In the genomic region with DNA sequence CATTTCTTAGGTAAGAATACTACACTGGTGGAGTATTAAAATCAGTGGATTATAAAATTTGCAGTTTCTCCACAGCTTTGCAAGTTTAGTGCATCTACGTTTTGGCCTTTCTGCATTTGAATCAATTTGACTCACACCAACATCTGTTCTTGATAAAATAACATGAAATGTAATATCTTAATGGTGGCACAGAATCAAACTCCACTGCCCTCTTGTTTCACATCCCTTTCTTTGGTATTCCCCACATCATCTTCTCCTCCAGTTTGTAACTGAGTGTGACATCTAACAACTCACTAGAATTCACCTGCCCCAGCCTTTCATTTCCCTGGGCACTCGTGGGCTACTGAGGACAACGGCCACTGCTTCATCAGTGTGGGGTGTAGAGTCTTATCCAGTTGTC, we compare ENCODE assay signal across 25 cellular contexts.
DNase-seq lines count a peak whose midpoint lies in the region; ATAC-seq, FAIRE-seq and TF ChIP-seq lines count a peak whose summit lies in the region.
"Had no signal": no experiment of that assay in that cellular context is flagged by ENCODE, and none has a peak within 500 bp of the region (broad histone marks: within the 10 kb centered on the region; RNA-seq: fewer than 3 reads in every experiment).

No MANE protein-coding gene starts in this region.

- no peak for TF ChIP-seq POLR2A in GM12891 (IDR thresholded peaks at IDR 0.05; ENCODE audit: low read depth, low read length)

- H4K20me1 ChIP-seq in OCI-LY7 (ENCODE audit: insufficient read depth, low read length): no peaks in the 10 kb centered on the region
- H4K20me1 ChIP-seq in mammary epithelial cell (ENCODE audit: insufficient read depth, low read length): no peaks in the 10 kb centered on the region
- H4K20me1 ChIP-seq: BLaER1 treated with 17β-estradiol and CSF1 and Interleukin-3, amounts not matched to agents 10 nM and 100 nM had no signal

- no peaks in the 10 kb centered on the region for H3K9me3 Mint-ChIP-seq in naive B cell
- H3K9me3 Mint-ChIP-seq: CD4-positive, alpha-beta T cell had no signal

- peaks cover 69% of the 10 kb centered on the region for H3K4me1 ChIP-seq in OCI-LY7 (ENCODE audit: insufficient read depth, low read length, poor library complexity, severe bottlenecking)
- no peaks in the 10 kb centered on the region for H3K4me1 ChIP-seq in mammary epithelial cell (ENCODE audit: insufficient read depth, low read length)

- ATAC-seq in naive B cell (ENCODE audit: low read depth in 2 of 2) (peak; percentile 11 to 18), GM21526 (IDR thresholded peaks at IDR 0.05; ENCODE audit: low FRiP score, unreplicated experiment) (no peak)
- ATAC-seq: K562 had no signal

- BruUV-seq in OCI-LY7 (replicated peaks; lab: Mats Ljungman, UMichigan) (no TSS peak), mammary epithelial cell (replicated peaks; lab: Mats Ljungman, UMichigan) (no TSS peak)

- H3K4me3 ChIP-seq in OCI-LY7 (ENCODE audit: low read depth, low read length, poor library complexity, severe bottlenecking): no peak overlapping the region
- H3K4me3 ChIP-seq in mammary epithelial cell (replicated peaks in 1 of 3; ENCODE audit: insufficient read depth in 1 of 3, low read depth in 2 of 3, low read length in 3 of 3): no peak overlapping the region
- no peak overlapping the region for H3K4me3 ChIP-seq in coronary artery
- H3K4me3 ChIP-seq: BLaER1 treated with 17β-estradiol and CSF1 and Interleukin-3, amounts not matched to agents 10 nM and 100 nM; K562; PC-9 had no signal

- 69% methylated on average over 3 of the region's 3 CpGs for WGBS in mammary epithelial cell (ENCODE audit: low coverage, missing lambda C conversion rate)

- H3K9me3 ChIP-seq in OCI-LY7 (ENCODE audit: low read length) (no peaks in the 10 kb centered on the region), mammary epithelial cell (replicated peaks; ENCODE audit: insufficient read depth, low read length) (no peaks in the 10 kb centered on the region)

- intact Hi-C loops in OCI-LY7 (cut with micrococcal nuclease; ENCODE audit: unreplicated experiment) (loop anchor here (5.0 to 10.0 kb wide), 3 partner anchors 118 to 515 kb away; partner anchors contain the start of gene CDCA7), mammary epithelial cell (cut with micrococcal nuclease) (no loop called here)

- no peak for FAIRE-seq in GM12891 (lab: Jason Lieb, UNC)
- FAIRE-seq: A204.1, D721Med, G401.6, GM12892, HTR-8/SVneo had no signal

- CTCF ChIA-PET in OCI-LY7 (lab: Charles Lee; ENCODE audit: unreplicated experiment): interaction anchor here (0.6 kb wide), 1 partner anchor 31 kb away, joined by 3 read pairs; no protein-coding TSS in a partner anchor
- CTCF ChIA-PET in mammary epithelial cell (lab: Charles Lee; ENCODE audit: low non-redundant PET): no interaction called here

- H3K27me3 Mint-ChIP-seq in naive B cell: peaks cover 14 to 37% (median 33%) of the 10 kb centered on the region in 3 donors

- H3K4me1 Mint-ChIP-seq in naive B cell: peaks cover 33 to 40% (median 37%) of the 10 kb centered on the region in 3 donors

- H3K27me3 ChIP-seq in mammary epithelial cell (ENCODE audit: insufficient read depth, low read length): peaks cover 4% of the 10 kb centered on the region
- H3K27me3 ChIP-seq: BLaER1 treated with 17β-estradiol and CSF1 and Interleukin-3, amounts not matched to agents 10 nM and 100 nM had no signal

- no peak for TF ChIP-seq CTCF in OCI-LY7 (conservative IDR thresholded peaks at IDR 0.05; ENCODE audit: low read length)
- no peak for TF ChIP-seq CTCF in mammary epithelial cell (conservative IDR thresholded peaks at IDR 0.05 in 1 of 2, IDR thresholded peaks at IDR 0.05 in 1 of 2; ENCODE audit: extremely low read depth in 1 of 2, insufficient read depth in 1 of 2, low read depth in 1 of 2, low read length in 2 of 2)
- TF ChIP-seq CTCF in coronary artery (IDR thresholded peaks at IDR 0.05): no peak

- dilution Hi-C loops in mammary epithelial cell (cut with HindIII; ENCODE audit: low sequenced_read_pairs): no loop called here

- H3K4me2 ChIP-seq in OCI-LY7 (ENCODE audit: low read length) (peak overlapping the region; percentile 41), mammary epithelial cell (ENCODE audit: insufficient read depth, low read depth, low read length) (no peak overlapping the region)
- H3K4me2 ChIP-seq: PC-9 had no signal

- H3K4me3 Mint-ChIP-seq in naive B cell: no peak overlapping the region
- H3K4me3 Mint-ChIP-seq: CD4-positive, alpha-beta T cell had no signal

- H2AFZ ChIP-seq in OCI-LY7 (ENCODE audit: low read length) (no peak overlapping the region), mammary epithelial cell (ENCODE audit: low read depth, low read length) (no peak overlapping the region)
- H2AFZ ChIP-seq: PC-9 had no signal

- H3K9ac ChIP-seq in mammary epithelial cell (ENCODE audit: insufficient read depth, low read length): no peak overlapping the region
- H3K9ac ChIP-seq: BLaER1 treated with 17β-estradiol and CSF1 and Interleukin-3, amounts not matched to agents 10 nM and 100 nM had no signal

- no peaks in the 10 kb centered on the region for H3K36me3 ChIP-seq in OCI-LY7 (ENCODE audit: insufficient read depth, low read length)
- H3K36me3 ChIP-seq in mammary epithelial cell (ENCODE audit: insufficient read depth, low read length): no peaks in the 10 kb centered on the region
- H3K36me3 ChIP-seq: BLaER1 treated with 17β-estradiol and CSF1 and Interleukin-3, amounts not matched to agents 10 nM and 100 nM had no signal

- POLR2A ChIA-PET in OCI-LY7 (lab: Charles Lee): interaction anchor here (1.0 kb wide), 1 partner anchor 12 kb away, joined by 4 read pairs; no protein-coding TSS in a partner anchor

- H3K27ac Mint-ChIP-seq in naive B cell: peak overlapping the region in 1 of 6 donors; percentile 2
- H3K27ac Mint-ChIP-seq: CD4-positive, alpha-beta T cell had no signal

- H3K27ac ChIP-seq in OCI-LY7 (ENCODE audit: low read depth, low read length, poor library complexity, severe bottlenecking) (no peak overlapping the region), mammary epithelial cell (ENCODE audit: insufficient read depth, low read depth, low read length) (no peak overlapping the region), coronary artery (no peak overlapping the region)
- H3K27ac ChIP-seq: PC-9, RWPE1 had no signal

- in situ Hi-C loops in mammary epithelial cell (cut with MboI; ENCODE audit: low sequenced_read_pairs in 2 of 2): no loop called here

- no peaks in the 10 kb centered on the region for H3K36me3 Mint-ChIP-seq in naive B cell

- DNase-seq in GM12891 (ENCODE audit: insufficient read length, low spot score) (no peak), OCI-LY7 (ENCODE audit: low spot score) (peak; percentile 29), fibroblast of gingiva (ENCODE audit: low read depth) (peak; percentile 45), naive B cell (peak; percentile 6), cortex of kidney (lab: John Stamatoyannopoulos, UW) (no peak), mammary epithelial cell (no peak), coronary artery (ENCODE audit: low spot score) (no peak)
- DNase-seq: CD4-positive, alpha-beta T cell; MV-4-11; NCI-H1105; NCI-H2029; NCI-H446; NCI-H524 treated with DMSO at 0.1 percent for 48 hours; NCI-H774; PC-9; SHP77 had no signal

- H3K79me2 ChIP-seq in OCI-LY7 (ENCODE audit: insufficient read depth, low read depth, low read length) (no peaks in the 10 kb centered on the region), mammary epithelial cell (ENCODE audit: insufficient read depth, low read length) (no peaks in the 10 kb centered on the region)

- H3K9me2 ChIP-seq in OCI-LY7 (ENCODE audit: insufficient read depth, low read length): no peaks in the 10 kb centered on the region

TF ChIP-seq in GM12891, 5 proteins besides CTCF, POLR2A, EP300 and RAD21:
- TF ChIP-seq POU2F2 (IDR thresholded peaks at IDR 0.05; ENCODE audit: low read depth, low read length) (no peak), SPI1 (IDR thresholded peaks at IDR 0.05; ENCODE audit: low read depth, low read length) (peak; percentile 25; the same call in 1 of the 2 replicates)

Comparison
In these comparisons a context has a peak if more than half of its experiments do, and no peak if none do; other contexts are left out.
1. DNase-seq: peak in OCI-LY7 (single experiment), fibroblast of gingiva (single experiment) and naive B cell (single experiment); none in GM12891 (single experiment), cortex of kidney (single experiment), mammary epithelial cell (single experiment) and coronary artery (single experiment).